Comparison of ENCODE assay signal across 8 cellular contexts in the genomic region with DNA sequence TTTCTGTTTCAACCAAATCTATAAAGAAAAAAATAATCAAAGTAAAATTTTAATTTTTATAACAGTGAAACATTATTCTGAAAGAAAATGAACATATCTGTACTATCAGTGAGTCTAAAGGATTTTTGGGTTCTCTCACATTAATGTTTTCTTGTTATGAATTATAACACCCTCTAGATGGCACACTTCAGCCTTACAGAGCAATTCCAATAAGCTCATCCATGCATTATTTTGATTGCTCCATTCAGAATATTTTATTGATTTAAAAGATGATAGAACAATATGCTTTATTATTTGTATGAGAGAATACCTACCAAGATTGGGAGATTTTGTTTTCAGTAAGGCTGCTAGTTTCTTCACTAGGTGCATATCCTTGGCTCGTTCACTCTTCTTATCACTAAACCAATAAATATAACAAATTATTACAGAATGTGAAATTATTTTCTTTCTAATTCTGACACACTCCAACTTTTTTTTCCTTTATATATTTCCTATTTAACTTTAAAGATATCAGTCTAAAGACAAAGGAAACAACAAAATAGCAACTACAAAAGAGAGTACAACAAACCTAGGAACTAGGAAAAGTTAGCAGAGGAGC.
DNase-seq lines count a peak whose midpoint lies in the region; ATAC-seq and TF ChIP-seq lines count a peak whose summit lies in the region.

No MANE protein-coding gene starts in this region.

- H3K27me3 Mint-ChIP-seq in activated T-cell treated with anti-CD3 and anti-CD28 coated beads, Interleukin-2, amount 50 U/mL, for 72 hours (ENCODE audit: low read depth), result no peaks in the 10 kb centered on the region

- no peak overlapping the region for H3K27ac ChIP-seq in cardiac muscle cell

- DNase-seq in cardiac muscle cell (ENCODE audit: low read depth in 1 of 2, low spot score in 1 of 2) (peak; percentile 18 to 47), left cardiac atrium (no peak), NCI-H1105 (lab: John Stamatoyannopoulos, UW) (peak; percentile 24), left lobe of liver (ENCODE audit: low spot score) (no peak)
- DNase-seq in activated T-cell treated with anti-CD3 and anti-CD28 coated beads, Interleukin-2, amount 50 U/mL, for 72 hours, result no peak

- H3K9me3 Mint-ChIP-seq in activated T-cell treated with anti-CD3 and anti-CD28 coated beads, Interleukin-2, amount 50 U/mL, for 72 hours, result no peaks in the 10 kb centered on the region

- H3K27me3 ChIP-seq in cardiac muscle cell, result no peaks in the 10 kb centered on the region

- no peaks in the 10 kb centered on the region for H3K4me1 ChIP-seq in cardiac muscle cell (ENCODE audit: low read depth)

- intact Hi-C loops in left cardiac atrium (cut with DNase I), result no loop called here

- no peak overlapping the region for H3K4me3 ChIP-seq in cardiac muscle cell
- no peak overlapping the region for H3K4me3 ChIP-seq in WI38 (ENCODE audit: low read depth, low read length)

- H3K27ac Mint-ChIP-seq in activated T-cell treated with anti-CD3 and anti-CD28 coated beads, Interleukin-2, amount 50 U/mL, for 72 hours, result no peak overlapping the region

- peaks cover 51% of the 10 kb centered on the region for H3K36me3 ChIP-seq in cardiac muscle cell

- H3K9me3 ChIP-seq in cardiac muscle cell (ENCODE audit: low read depth), result no peaks in the 10 kb centered on the region

- peaks cover 4 to 25% of the 10 kb centered on the region in 2 donors for H3K36me3 Mint-ChIP-seq in activated T-cell treated with anti-CD3 and anti-CD28 coated beads, Interleukin-2, amount 50 U/mL, for 72 hours (ENCODE audit: insufficient read depth in 2 of 2)

- H3K4me1 Mint-ChIP-seq in activated T-cell treated with anti-CD3 and anti-CD28 coated beads, Interleukin-2, amount 50 U/mL, for 72 hours (ENCODE audit: low read depth), result no peaks in the 10 kb centered on the region

- no peak overlapping the region for H3K4me3 Mint-ChIP-seq in activated T-cell treated with anti-CD3 and anti-CD28 coated beads, Interleukin-2, amount 50 U/mL, for 72 hours

- peak; percentile 49 for TF ChIP-seq CTCF in cardiac muscle cell (IDR thresholded peaks at IDR 0.05; ENCODE audit: low read depth, low read length)
- peak; percentile 21; the same call in 1 of the 2 replicates for TF ChIP-seq CTCF in WI38 (IDR thresholded peaks at IDR 0.05; ENCODE audit: low read depth, low read length)

- ATAC-seq in left cardiac atrium (no peak), left lobe of liver (peak; percentile 68), HG02884 (IDR thresholded peaks at IDR 0.05; ENCODE audit: unreplicated experiment) (no peak), GM18868 (IDR thresholded peaks at IDR 0.05; ENCODE audit: unreplicated experiment) (no peak)
- no peak for ATAC-seq in activated T-cell treated with anti-CD3 and anti-CD28 coated beads, Interleukin-2, amount 50 U/mL, for 72 hours (replicated peaks in 1 of 2)

Comparison
In these comparisons a context has a peak if more than half of its experiments do, and no peak if none do; other contexts are left out.
1. DNase-seq: peak in cardiac muscle cell (2 of 2) and NCI-H1105 (single experiment); none in left cardiac atrium (single experiment), left lobe of liver (single experiment) and activated T-cell treated with anti-CD3 and anti-CD28 coated beads, Interleukin-2, amount 50 U/mL, for 72 hours (0 of 2).